Comparison of ENCODE assay signal across 8 cellular contexts in genomic region chr6:42819803-42820508, GRCh38. TPM values are rescaled to one million over a fixed set of nuclear protein-coding genes. Genes with fewer than 3 reads are reported as not detected.
DNase-seq lines count a peak whose midpoint lies in the region; ATAC-seq and TF ChIP-seq lines count a peak whose summit lies in the region.

No MANE protein-coding gene starts in this region.

- H3K27ac Mint-ChIP-seq in HFFc6 = peak overlapping the region; percentile 83
- no peak overlapping the region for H3K27ac Mint-ChIP-seq in activated naive CD8-positive, alpha-beta T cell treated with anti-CD3 and anti-CD28 coated beads, Interleukin-2, amount 10 ng/mL, durations not matched to agents 7 days and 5 days
- H3K27ac Mint-ChIP-seq in memory B cell = peak overlapping the region; percentile 72

- peak; percentile 86 for ATAC-seq in activated naive CD8-positive, alpha-beta T cell treated with anti-CD3 and anti-CD28 coated beads, Interleukin-2, amount 10 ng/mL, durations not matched to agents 7 days and 5 days (ENCODE audit: low read depth)
- ATAC-seq in memory B cell (ENCODE audit: low read depth) = peak; percentile 60

- H3K9me3 Mint-ChIP-seq in HFFc6 (no peaks in the 10 kb centered on the region), memory B cell (no peaks in the 10 kb centered on the region)
- H3K9me3 Mint-ChIP-seq in activated naive CD8-positive, alpha-beta T cell treated with anti-CD3 and anti-CD28 coated beads, Interleukin-2, amount 10 ng/mL, durations not matched to agents 7 days and 5 days = no peaks in the 10 kb centered on the region

- POLR2A ChIA-PET in activated naive CD8-positive, alpha-beta T cell treated with anti-CD3 and anti-CD28 coated beads, Interleukin-2, amount 10 ng/mL, durations not matched to agents 7 days and 5 days (lab: Charles Lee) = interaction anchor here (0.7 kb wide), 1 partner anchor 31 kb away, joined by 3 read pairs; no protein-coding TSS in a partner anchor
- POLR2A ChIA-PET in RWPE1 (lab: Yijun Ruan, JAX; ENCODE audit: low non-redundant PET) = no interaction called here

- H3K4me3 Mint-ChIP-seq in HFFc6 = no peak overlapping the region
- no peak overlapping the region for H3K4me3 Mint-ChIP-seq in activated naive CD8-positive, alpha-beta T cell treated with anti-CD3 and anti-CD28 coated beads, Interleukin-2, amount 10 ng/mL, durations not matched to agents 7 days and 5 days
- no peak overlapping the region for H3K4me3 Mint-ChIP-seq in memory B cell

- H3K27me3 Mint-ChIP-seq in HFFc6 (ENCODE audit: insufficient read depth) (no peaks in the 10 kb centered on the region), memory B cell (no peaks in the 10 kb centered on the region)
- H3K27me3 Mint-ChIP-seq in activated naive CD8-positive, alpha-beta T cell treated with anti-CD3 and anti-CD28 coated beads, Interleukin-2, amount 10 ng/mL, durations not matched to agents 7 days and 5 days = no peaks in the 10 kb centered on the region

- CTCF ChIA-PET in RWPE1 (lab: Yijun Ruan, JAX) = interaction anchor here (0.7 kb wide), 1 partner anchor 35 kb away, joined by 4 read pairs; no protein-coding TSS in a partner anchor

- H3K36me3 Mint-ChIP-seq in HFFc6 (ENCODE audit: low read depth) (no peaks in the 10 kb centered on the region), memory B cell (peaks cover 5% of the 10 kb centered on the region)
- peaks cover 11% of the 10 kb centered on the region for H3K36me3 Mint-ChIP-seq in activated naive CD8-positive, alpha-beta T cell treated with anti-CD3 and anti-CD28 coated beads, Interleukin-2, amount 10 ng/mL, durations not matched to agents 7 days and 5 days

- no peak overlapping the region for H3K27ac ChIP-seq in RWPE1

- TF ChIP-seq CTCF in HFFc6 (IDR thresholded peaks at IDR 0.05) = peak; percentile 46
- no peak for TF ChIP-seq CTCF in RWPE1 (conservative IDR thresholded peaks at IDR 0.05; ENCODE audit: low read depth)

- H3K4me1 Mint-ChIP-seq in HFFc6 (ENCODE audit: low read depth) (peaks cover 24% of the 10 kb centered on the region), memory B cell (peaks cover 19% of the 10 kb centered on the region)
- H3K4me1 Mint-ChIP-seq in activated naive CD8-positive, alpha-beta T cell treated with anti-CD3 and anti-CD28 coated beads, Interleukin-2, amount 10 ng/mL, durations not matched to agents 7 days and 5 days = peaks cover 10% of the 10 kb centered on the region

- peak; percentile 58 for DNase-seq in AG20443 (ENCODE audit: low spot score)
- no peak for DNase-seq in HFFc6
- DNase-seq in activated naive CD8-positive, alpha-beta T cell treated with anti-CD3 and anti-CD28 coated beads, Interleukin-2, amount 10 ng/mL, durations not matched to agents 7 days and 5 days = no peak
- DNase-seq in memory B cell (ENCODE audit: low spot score in 2 of 2) = no peak
- DNase-seq in kidney glomerular epithelial cell (lab: John Stamatoyannopoulos, UW) = no peak
- no peak for DNase-seq in COR-L47 (lab: John Stamatoyannopoulos, UW)
- DNase-seq in HCEC 1CT = no peak
- no peak for DNase-seq in RWPE1 (ENCODE audit: low spot score)

RNA-seq across cellular contexts. Expression of gene BICRAL, which starts 38.1 kb away (rescaled TPM):
- 1 to 10 TPM; 8.0 to 9.8 (median 9.4) TPM for total RNA-seq in HFFc6 (2021; fragmentation: NEBNext Ultra II Directional; extraction: Animal tissue kit (Norgen Biotek cat#: 25700))
- total RNA-seq in activated naive CD8-positive, alpha-beta T cell treated with anti-CD3 and anti-CD28 coated beads, Interleukin-2, amount 10 ng/mL, durations not matched to agents 7 days and 5 days = 10 to 100 TPM; 28.3 to 29.6 TPM

RNA-seq across cellular contexts. Expression of gene RPL7L1, which starts 59.5 kb away (rescaled TPM):
- total RNA-seq in HFFc6 (2021; fragmentation: NEBNext Ultra II Directional; extraction: Animal tissue kit (Norgen Biotek cat#: 25700)) = 100 to 1,000 TPM in 4 of 6 experiments, 10 to 100 TPM in 2; 94.6 to 110 (median 105) TPM
- total RNA-seq in activated naive CD8-positive, alpha-beta T cell treated with anti-CD3 and anti-CD28 coated beads, Interleukin-2, amount 10 ng/mL, durations not matched to agents 7 days and 5 days = 10 to 100 TPM; 77.6 to 79.3 TPM
